Comparison of ENCODE assay signal across 23 cellular contexts in genomic region chr1:21640653-21641052, GRCh38. TPM values are rescaled to one million over a fixed set of nuclear protein-coding genes. Genes with fewer than 3 reads are reported as not detected.
DNase-seq lines count a peak whose midpoint lies in the region; ATAC-seq and TF ChIP-seq lines count a peak whose summit lies in the region.
"Had no signal": no experiment of that assay in that cellular context is flagged by ENCODE, and none has a peak within 500 bp of the region (broad histone marks: within the 10 kb centered on the region; RNA-seq: fewer than 3 reads in every experiment).

No MANE protein-coding gene starts in this region.

- TF ChIP-seq POLR2A in adrenal gland (IDR thresholded peaks at IDR 0.05) (no peak), thyroid gland (IDR thresholded peaks at IDR 0.05) (peak in 1 of 2 donors; percentile 59)

- WGBS in adrenal gland, 4 donors: 87 to 94% (median 89%) methylated on average over 5 to 6 of the region's 6 CpGs
- WGBS in neuronal stem cell (ENCODE audit: extremely low coverage in 2 of 2, insufficient read length in 2 of 2, insufficient replicate concordance in 1 of 2), 2 donors: no CpG with 5 or more reads among the region's 6 CpGs
- WGBS in thyroid gland, 2 donors: 36 to 41% methylated on average over 3 to 6 of the region's 6 CpGs

- no peak overlapping the region for H2BK120ac ChIP-seq in neuronal stem cell (ENCODE audit: low read depth, low read length)

- H3K4me3 ChIP-seq in adrenal gland (no peak overlapping the region), neuronal stem cell (ENCODE audit: low read length in 2 of 2) (no peak overlapping the region), thyroid gland (replicated peaks in 1 of 3) (no peak overlapping the region)

- H2BK12ac ChIP-seq in neuronal stem cell (ENCODE audit: low read length): no peak overlapping the region

- no peaks in the 10 kb centered on the region for H3K9me3 ChIP-seq in adrenal gland (replicated peaks in 1 of 3)
- no peaks in the 10 kb centered on the region for H3K9me3 ChIP-seq in neuronal stem cell (replicated peaks in 1 of 2; ENCODE audit: control insufficient read depth in 2 of 2, insufficient read depth in 1 of 2, low read depth in 1 of 2, low read length in 2 of 2)
- no peaks in the 10 kb centered on the region for H3K9me3 ChIP-seq in thyroid gland
- H3K9me3 ChIP-seq: SK-N-SH had no signal

- no peak overlapping the region for H3K4me3 Mint-ChIP-seq in activated naive CD8-positive, alpha-beta T cell treated with anti-CD3 and anti-CD28 coated beads, Interleukin-2, amount 10 ng/mL, durations not matched to agents 7 days and 5 days
- no peak overlapping the region for H3K4me3 Mint-ChIP-seq in activated naive CD8-positive, alpha-beta T cell treated with anti-CD3 and anti-CD28 coated beads for 36 hours
- H3K4me3 Mint-ChIP-seq: CD4-positive, CD25-positive, alpha-beta regulatory T cell had no signal

- H3K9ac ChIP-seq in neuronal stem cell (ENCODE audit: low read depth, low read length, poor library complexity): no peak overlapping the region
- H3K9ac ChIP-seq: SK-N-SH had no signal

- H3K79me1 ChIP-seq in neuronal stem cell (ENCODE audit: low read depth, low read length): no peaks in the 10 kb centered on the region

- no peak overlapping the region for H3K18ac ChIP-seq in neuronal stem cell (ENCODE audit: low read length)

- H4K91ac ChIP-seq in neuronal stem cell (ENCODE audit: low read depth, low read length, poor library complexity): no peak overlapping the region

- H3K23ac ChIP-seq in neuronal stem cell (ENCODE audit: low read depth, low read length, poor library complexity): no peak overlapping the region

- H3K4me1 Mint-ChIP-seq in activated naive CD8-positive, alpha-beta T cell treated with anti-CD3 and anti-CD28 coated beads, Interleukin-2, amount 10 ng/mL, durations not matched to agents 7 days and 5 days: no peaks in the 10 kb centered on the region
- peaks cover 9% of the 10 kb centered on the region for H3K4me1 Mint-ChIP-seq in activated naive CD8-positive, alpha-beta T cell treated with anti-CD3 and anti-CD28 coated beads for 36 hours
- H3K4me1 Mint-ChIP-seq: CD4-positive, CD25-positive, alpha-beta regulatory T cell had no signal

- H3K4me1 ChIP-seq in adrenal gland (replicated peaks in 1 of 2) (peaks cover 29% of the 10 kb centered on the region in 2 donors), neuronal stem cell (ENCODE audit: control insufficient read depth in 2 of 2, insufficient read depth in 1 of 2, low read depth in 1 of 2, low read length in 2 of 2) (peaks cover 0 to 3% of the 10 kb centered on the region in 2 donors), thyroid gland (peaks cover 62 to 68% of the 10 kb centered on the region in 2 donors)

- POLR2A ChIA-PET in activated naive CD8-positive, alpha-beta T cell treated with anti-CD3 and anti-CD28 coated beads, Interleukin-2, amount 10 ng/mL, durations not matched to agents 7 days and 5 days (lab: Charles Lee): interaction anchor here (0.5 kb wide), 1 partner anchor 859 kb away, joined by 3 read pairs; no protein-coding TSS in a partner anchor

- no peak overlapping the region for H3K4ac ChIP-seq in neuronal stem cell (ENCODE audit: low read length)

- no peaks in the 10 kb centered on the region for H3K36me3 ChIP-seq in adrenal gland (replicated peaks in 1 of 2)
- H3K36me3 ChIP-seq in neuronal stem cell (replicated peaks in 1 of 2; ENCODE audit: control insufficient read depth in 2 of 2, insufficient read depth in 2 of 2, low read length in 2 of 2): no peaks in the 10 kb centered on the region
- H3K36me3 ChIP-seq in thyroid gland: no peaks in the 10 kb centered on the region

- peak overlapping the region; percentile 63 for H3K27ac Mint-ChIP-seq in activated naive CD8-positive, alpha-beta T cell treated with anti-CD3 and anti-CD28 coated beads, Interleukin-2, amount 10 ng/mL, durations not matched to agents 7 days and 5 days
- H3K27ac Mint-ChIP-seq in activated naive CD8-positive, alpha-beta T cell treated with anti-CD3 and anti-CD28 coated beads for 36 hours: no peak overlapping the region
- H3K27ac Mint-ChIP-seq: CD4-positive, CD25-positive, alpha-beta regulatory T cell had no signal

- H3K9me3 Mint-ChIP-seq in activated naive CD8-positive, alpha-beta T cell treated with anti-CD3 and anti-CD28 coated beads, Interleukin-2, amount 10 ng/mL, durations not matched to agents 7 days and 5 days: no peaks in the 10 kb centered on the region
- H3K9me3 Mint-ChIP-seq in activated naive CD8-positive, alpha-beta T cell treated with anti-CD3 and anti-CD28 coated beads for 36 hours: no peaks in the 10 kb centered on the region
- H3K9me3 Mint-ChIP-seq: CD4-positive, CD25-positive, alpha-beta regulatory T cell had no signal

- no peak overlapping the region for H4K8ac ChIP-seq in neuronal stem cell (ENCODE audit: low read depth, low read length)

- DNase-seq in activated naive CD8-positive, alpha-beta T cell treated with anti-CD3 and anti-CD28 coated beads, Interleukin-2, amount 10 ng/mL, durations not matched to agents 7 days and 5 days: no peak
- DNase-seq in activated naive CD8-positive, alpha-beta T cell treated with anti-CD3 and anti-CD28 coated beads for 36 hours: no peak
- no peak for DNase-seq in adrenal gland
- no peak for DNase-seq in neuronal stem cell (ENCODE audit: low spot score)
- peak; percentile 95 for DNase-seq in thyroid gland
- no peak for DNase-seq in SW480 (ENCODE audit: low spot score)
- DNase-seq in HPDE6-E6E7 (ENCODE audit: extremely low spot score): no peak
- no peak for DNase-seq in medulla oblongata (ENCODE audit: extremely low spot score)
- DNase-seq: ACHN; CD4-positive, CD25-positive, alpha-beta regulatory T cell; DMS53; H7; Karpas-422; NCI-H1092; NCI-H1417 treated with DMSO at 0.1 percent for 48 hours; NCI-H1694 treated with DMSO at 0.1 percent for 48 hours; NCI-H2081; NCI-H2227 treated with DMSO at 0.1 percent for 48 hours; NCI-H510A; NCI-H69; SK-N-SH had no signal

- no peak for TF ChIP-seq CTCF in adrenal gland (IDR thresholded peaks at IDR 0.05)
- TF ChIP-seq CTCF in thyroid gland (IDR thresholded peaks at IDR 0.05): no peak

- H3K27me3 ChIP-seq in adrenal gland: no peaks in the 10 kb centered on the region
- peaks cover 0 to 15% (median 0%) of the 10 kb centered on the region in 3 experiments for H3K27me3 ChIP-seq in neuronal stem cell (ENCODE audit: control insufficient read depth in 3 of 3, insufficient read depth in 3 of 3, low read depth in 1 of 3, low read length in 3 of 3)
- H3K27me3 ChIP-seq in thyroid gland: no peaks in the 10 kb centered on the region

- no peak for ATAC-seq in activated naive CD8-positive, alpha-beta T cell treated with anti-CD3 and anti-CD28 coated beads, Interleukin-2, amount 10 ng/mL, durations not matched to agents 7 days and 5 days (ENCODE audit: low read depth)
- ATAC-seq: Panc1 had no signal

- H2AFZ ChIP-seq in neuronal stem cell (ENCODE audit: low read length): no peak overlapping the region

- peak overlapping the region; percentile 40 for H2AK5ac ChIP-seq in neuronal stem cell (ENCODE audit: low read depth, low read length)

- no peaks in the 10 kb centered on the region for H3K36me3 Mint-ChIP-seq in activated naive CD8-positive, alpha-beta T cell treated with anti-CD3 and anti-CD28 coated beads, Interleukin-2, amount 10 ng/mL, durations not matched to agents 7 days and 5 days
- no peaks in the 10 kb centered on the region for H3K36me3 Mint-ChIP-seq in activated naive CD8-positive, alpha-beta T cell treated with anti-CD3 and anti-CD28 coated beads for 36 hours
- H3K36me3 Mint-ChIP-seq: CD4-positive, CD25-positive, alpha-beta regulatory T cell had no signal

- H3K4me2 ChIP-seq in neuronal stem cell (ENCODE audit: insufficient read depth, low read length, poor library complexity, severe bottlenecking): no peak overlapping the region
- H3K4me2 ChIP-seq: SK-N-SH had no signal

- peak overlapping the region in 3 of 5 donors; percentile 84 to 95 (median 93) for H3K27ac ChIP-seq in adrenal gland
- no peak overlapping the region for H3K27ac ChIP-seq in neuronal stem cell (replicated peaks; ENCODE audit: low read length)
- peak overlapping the region; percentile 91 to 99 (median 96) for H3K27ac ChIP-seq in thyroid gland
- H3K27ac ChIP-seq: 22Rv1 had no signal

- peaks cover 16% of the 10 kb centered on the region for H3K27me3 Mint-ChIP-seq in activated naive CD8-positive, alpha-beta T cell treated with anti-CD3 and anti-CD28 coated beads, Interleukin-2, amount 10 ng/mL, durations not matched to agents 7 days and 5 days
- peaks cover 17% of the 10 kb centered on the region for H3K27me3 Mint-ChIP-seq in activated naive CD8-positive, alpha-beta T cell treated with anti-CD3 and anti-CD28 coated beads for 36 hours

- H2BK15ac ChIP-seq in neuronal stem cell (ENCODE audit: low read length): no peak overlapping the region

- intact Hi-C loops in adrenal gland (cut with DNase I): no loop called here
- intact Hi-C loops in thyroid gland (cut with DNase I): no loop called here

- no peak overlapping the region for H3K14ac ChIP-seq in neuronal stem cell (ENCODE audit: low read length)

- H2BK5ac ChIP-seq in neuronal stem cell (ENCODE audit: low read length): no peak overlapping the region

RNA-seq across cellular contexts. Expression of gene RAP1GAP, which starts 28.5 kb away (rescaled TPM):
- under 1 TPM; 0.37 to 0.69 TPM for total RNA-seq in activated naive CD8-positive, alpha-beta T cell treated with anti-CD3 and anti-CD28 coated beads, Interleukin-2, amount 10 ng/mL, durations not matched to agents 7 days and 5 days
- total RNA-seq in activated naive CD8-positive, alpha-beta T cell treated with anti-CD3 and anti-CD28 coated beads for 36 hours: 1 to 10 TPM in 1 of 2 experiments, under 1 TPM in 1; 0.66 to 1.3 TPM
- total RNA-seq in adrenal gland (100 to 1,000 TPM in 3 of 8 donors, 10 to 100 TPM in 5; 52.4 to 409 (median 90.0) TPM), thyroid gland (100 to 1,000 TPM; 256 to 588 (median 506) TPM)
- 100 to 1,000 TPM in 2 of 3 donors, 10 to 100 TPM in 1; 62.4 to 250 (median 105) TPM for polyA plus RNA-seq in adrenal gland
- polyA plus RNA-seq in neuronal stem cell (2013, experiment 1 of 2): 3.2 TPM
- 3.1 TPM for polyA plus RNA-seq in neuronal stem cell (2013, experiment 2 of 2)
- polyA plus RNA-seq: CD4-positive, CD25-positive, alpha-beta regulatory T cell had no signal

Comparison
In these comparisons a context has a peak if more than half of its experiments do, and no peak if none do; other contexts are left out.
1. DNase-seq: peak in thyroid gland (2 of 2); none in activated naive CD8-positive, alpha-beta T cell treated with anti-CD3 and anti-CD28 coated beads, Interleukin-2, amount 10 ng/mL, durations not matched to agents 7 days and 5 days (single experiment), activated naive CD8-positive, alpha-beta T cell treated with anti-CD3 and anti-CD28 coated beads for 36 hours (single experiment), adrenal gland (0 of 7), neuronal stem cell (single experiment), SW480 (single experiment), HPDE6-E6E7 (single experiment) and medulla oblongata (single experiment).
2. RNA of gene RAP1GAP, which starts 28.5 kb away (total RNA-seq): 256 to 588 TPM in thyroid gland and 52.4 to 409 TPM in adrenal gland; 0.66 to 1.3 TPM in activated naive CD8-positive, alpha-beta T cell treated with anti-CD3 and anti-CD28 coated beads for 36 hours and 0.37 to 0.69 TPM in activated naive CD8-positive, alpha-beta T cell treated with anti-CD3 and anti-CD28 coated beads, Interleukin-2, amount 10 ng/mL, durations not matched to agents 7 days and 5 days; every median in the first group is over 10 times any median in the second.